ENCODE assay signal across 8 cellular contexts in the genomic region with DNA sequence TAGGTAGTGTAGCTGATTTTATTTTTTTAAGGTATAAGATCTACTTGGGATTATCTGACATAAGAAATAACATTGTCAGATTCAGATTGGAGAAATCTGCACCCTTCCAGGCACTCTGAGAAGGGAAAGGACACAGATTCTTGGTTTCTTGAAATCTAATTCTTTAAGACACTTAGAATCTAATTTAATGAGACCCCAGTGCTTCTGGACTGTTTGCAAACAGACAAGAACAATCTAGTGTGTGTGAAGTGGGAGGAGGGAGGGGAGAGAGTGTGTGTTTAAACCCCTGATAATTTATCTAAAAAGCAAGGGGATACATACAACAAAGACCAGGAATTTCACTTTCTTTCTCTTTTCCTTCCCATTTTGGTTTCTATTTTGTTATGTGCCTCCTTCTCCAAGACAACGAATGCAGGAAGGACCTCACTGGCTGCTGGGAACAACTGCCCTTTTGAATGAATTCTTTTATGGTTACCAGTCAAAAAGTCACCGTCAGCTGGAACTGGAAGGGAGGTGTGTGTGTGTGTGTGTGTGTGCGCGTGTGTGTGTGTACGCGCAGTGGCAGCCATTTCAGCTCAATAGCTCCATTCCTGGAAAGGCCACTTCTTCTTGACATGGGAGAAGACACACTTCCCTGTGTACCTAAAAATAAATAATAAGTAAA.
A peak's percentile ranks its signal among the peaks of the same experiment; 100 is the strongest.
DNase-seq lines count a peak whose midpoint lies in the region; ATAC-seq and TF ChIP-seq lines count a peak whose summit lies in the region.

No MANE protein-coding gene starts in this region.

- DNase-seq in AG09319 (ENCODE audit: extremely low read depth, low read depth) (peak; percentile 52), mesothelial cell of epicardium (ENCODE audit: low spot score in 2 of 2, unreplicated experiment in 2 of 2) (no peak), middle frontal gyrus (ENCODE audit: extremely low spot score, low spot score) (no peak), KG1 (lab: John Stamatoyannopoulos, UW) (no peak)
- no peak for DNase-seq in naive thymus-derived CD8-positive, alpha-beta T cell

- ATAC-seq in naive thymus-derived CD8-positive, alpha-beta T cell: no peak
- no peak for ATAC-seq in HG03280 (IDR thresholded peaks at IDR 0.05; ENCODE audit: unreplicated experiment)

- H2AFZ ChIP-seq in KMS-11 (ENCODE audit: low read depth): no peak overlapping the region

- H3K27ac ChIP-seq in KMS-11 (no peak overlapping the region), cingulate gyrus (ENCODE audit: low read depth, low read length) (peak overlapping the region; percentile 34)

- H3K9ac ChIP-seq in KMS-11: no peak overlapping the region

- no peaks in the 10 kb centered on the region for H3K27me3 ChIP-seq in KMS-11 (ENCODE audit: insufficient read depth, low read depth)

- no peak overlapping the region for H3K4me3 ChIP-seq in KMS-11 (IDR thresholded peaks at IDR 0.05; ENCODE audit: insufficient read depth, low read depth, low read length)

- H3K27ac Mint-ChIP-seq in mesothelial cell of epicardium: peak overlapping the region; percentile 26
- peak overlapping the region in 5 of 10 donors; percentile 20 to 72 (median 57) for H3K27ac Mint-ChIP-seq in naive thymus-derived CD8-positive, alpha-beta T cell

- H4K20me1 ChIP-seq in KMS-11 (ENCODE audit: insufficient read depth): no peaks in the 10 kb centered on the region

- no peaks in the 10 kb centered on the region for H3K36me3 Mint-ChIP-seq in mesothelial cell of epicardium
- H3K36me3 Mint-ChIP-seq in naive thymus-derived CD8-positive, alpha-beta T cell: no peaks in the 10 kb centered on the region

- H3K4me3 Mint-ChIP-seq in mesothelial cell of epicardium: no peak overlapping the region
- H3K4me3 Mint-ChIP-seq in naive thymus-derived CD8-positive, alpha-beta T cell: peak overlapping the region in 2 of 10 donors; percentile 2 to 53

- H3K27me3 Mint-ChIP-seq in mesothelial cell of epicardium (ENCODE audit: low read depth): no peaks in the 10 kb centered on the region
- H3K27me3 Mint-ChIP-seq in naive thymus-derived CD8-positive, alpha-beta T cell: no peaks in the 10 kb centered on the region

- H3K4me2 ChIP-seq in KMS-11: peak overlapping the region; percentile 29; the same call in 1 of the 2 replicates

- POLR2A ChIA-PET in naive thymus-derived CD8-positive, alpha-beta T cell (lab: Charles Lee): interaction anchor here (0.5 to 0.9 kb wide), 3 partner anchors 26 to 392 kb away, joined by 3 to 4 read pairs (median 4); no protein-coding TSS in a partner anchor

- H3K9me3 Mint-ChIP-seq in mesothelial cell of epicardium: no peaks in the 10 kb centered on the region
- no peaks in the 10 kb centered on the region for H3K9me3 Mint-ChIP-seq in naive thymus-derived CD8-positive, alpha-beta T cell

- no peaks in the 10 kb centered on the region for H3K79me2 ChIP-seq in KMS-11 (ENCODE audit: insufficient read depth, low read depth)

- TF ChIP-seq CTCF in AG09319 (IDR thresholded peaks at IDR 0.05; ENCODE audit: low read depth, low read length): no peak
- TF ChIP-seq CTCF in KMS-11 (conservative IDR thresholded peaks at IDR 0.05; ENCODE audit: low read depth, low read length): no peak
- TF ChIP-seq CTCF in mesothelial cell of epicardium (IDR thresholded peaks at IDR 0.05; ENCODE audit: unreplicated experiment): no peak

- peaks cover 43% of the 10 kb centered on the region for H3K4me1 Mint-ChIP-seq in mesothelial cell of epicardium
- H3K4me1 Mint-ChIP-seq in naive thymus-derived CD8-positive, alpha-beta T cell: peaks cover 10 to 66% (median 31%) of the 10 kb centered on the region in 4 donors

- peaks cover 62% of the 10 kb centered on the region for H3K4me1 ChIP-seq in KMS-11 (ENCODE audit: low read depth, poor library complexity, severe bottlenecking)

- no peaks in the 10 kb centered on the region for H3K36me3 ChIP-seq in KMS-11 (ENCODE audit: insufficient read depth)
